Comparison of ENCODE assay signal across 1 cellular context in the genomic region with DNA sequence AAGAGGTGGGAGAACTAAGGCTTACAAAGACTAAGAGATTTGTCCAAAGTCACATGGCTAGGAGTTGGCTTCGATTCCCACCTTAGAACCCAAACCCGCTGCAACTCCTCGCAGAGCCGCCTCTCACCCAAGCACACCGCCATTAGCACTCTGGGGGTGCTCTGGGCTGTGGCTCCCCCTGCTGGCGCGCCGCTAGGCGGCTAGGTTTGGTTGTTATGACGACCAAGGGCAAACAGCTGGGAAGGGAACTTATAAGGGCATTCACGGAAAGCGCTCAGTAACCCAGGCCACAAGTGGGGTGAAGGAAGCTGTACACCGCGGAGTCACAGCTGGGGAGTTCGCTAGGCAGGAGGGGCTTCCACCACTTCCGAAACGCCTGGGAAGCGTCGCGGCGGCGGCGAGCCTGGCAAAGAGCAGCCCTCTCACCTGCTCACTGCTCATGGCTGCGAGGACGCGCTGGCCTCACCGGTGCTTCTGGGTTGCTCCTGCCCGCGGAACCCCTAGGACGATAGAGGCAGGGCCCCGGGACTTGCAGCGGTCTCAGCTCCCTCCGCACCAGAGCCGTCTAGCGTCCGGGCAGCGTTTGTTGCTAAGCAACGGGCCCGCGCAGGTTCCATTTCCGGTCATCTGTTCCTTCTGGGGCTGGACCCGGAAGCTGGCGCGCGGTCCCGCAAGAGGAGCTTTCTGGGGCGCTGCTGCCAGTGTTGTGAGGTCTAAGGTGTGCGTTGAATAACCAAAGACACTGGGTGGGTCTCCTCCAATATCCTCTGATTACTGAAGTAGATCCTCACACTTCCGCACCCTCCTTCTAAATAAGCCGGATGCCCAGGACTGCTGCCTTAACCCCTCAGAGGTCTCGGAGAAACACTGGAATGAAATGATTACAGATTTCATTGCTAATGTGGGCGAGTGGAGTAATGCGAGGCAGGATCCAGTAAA.
TF ChIP-seq lines count a peak whose summit lies in the region.

A gene (minus strand): TSS at position 567 of the 939 bp plus-strand sequence. CDS start 126 bp downstream, at position 441.

TF ChIP-seq in HepG2, 621 proteins besides CTCF, POLR2A, EP300 and RAD21 (continued from another document):
- no peak for TF ChIP-seq BHLHE40 (IDR thresholded peaks at IDR 0.05; ENCODE audit: low read length)
- no peak for TF ChIP-seq XBP1 (CRISPR knock-in tag; IDR thresholded peaks at IDR 0.05)
- no peak for TF ChIP-seq IKZF1 (IDR thresholded peaks at IDR 0.05)
- TF ChIP-seq CBFB (CRISPR knock-in tag; IDR thresholded peaks at IDR 0.05) = no peak
- TF ChIP-seq HNF4A (CRISPR knock-in tag; IDR thresholded peaks at IDR 0.05) = no peak
- peak; percentile 46; the same call in 1 of the 2 replicates for TF ChIP-seq POLR2AphosphoS5 (IDR thresholded peaks at IDR 0.05; ENCODE audit: low read depth, low read length)
- TF ChIP-seq HDAC2 (CRISPR knock-in tag; IDR thresholded peaks at IDR 0.05) = no peak; the same call in 1 of the 2 replicates
- TF ChIP-seq, protein P1, sequence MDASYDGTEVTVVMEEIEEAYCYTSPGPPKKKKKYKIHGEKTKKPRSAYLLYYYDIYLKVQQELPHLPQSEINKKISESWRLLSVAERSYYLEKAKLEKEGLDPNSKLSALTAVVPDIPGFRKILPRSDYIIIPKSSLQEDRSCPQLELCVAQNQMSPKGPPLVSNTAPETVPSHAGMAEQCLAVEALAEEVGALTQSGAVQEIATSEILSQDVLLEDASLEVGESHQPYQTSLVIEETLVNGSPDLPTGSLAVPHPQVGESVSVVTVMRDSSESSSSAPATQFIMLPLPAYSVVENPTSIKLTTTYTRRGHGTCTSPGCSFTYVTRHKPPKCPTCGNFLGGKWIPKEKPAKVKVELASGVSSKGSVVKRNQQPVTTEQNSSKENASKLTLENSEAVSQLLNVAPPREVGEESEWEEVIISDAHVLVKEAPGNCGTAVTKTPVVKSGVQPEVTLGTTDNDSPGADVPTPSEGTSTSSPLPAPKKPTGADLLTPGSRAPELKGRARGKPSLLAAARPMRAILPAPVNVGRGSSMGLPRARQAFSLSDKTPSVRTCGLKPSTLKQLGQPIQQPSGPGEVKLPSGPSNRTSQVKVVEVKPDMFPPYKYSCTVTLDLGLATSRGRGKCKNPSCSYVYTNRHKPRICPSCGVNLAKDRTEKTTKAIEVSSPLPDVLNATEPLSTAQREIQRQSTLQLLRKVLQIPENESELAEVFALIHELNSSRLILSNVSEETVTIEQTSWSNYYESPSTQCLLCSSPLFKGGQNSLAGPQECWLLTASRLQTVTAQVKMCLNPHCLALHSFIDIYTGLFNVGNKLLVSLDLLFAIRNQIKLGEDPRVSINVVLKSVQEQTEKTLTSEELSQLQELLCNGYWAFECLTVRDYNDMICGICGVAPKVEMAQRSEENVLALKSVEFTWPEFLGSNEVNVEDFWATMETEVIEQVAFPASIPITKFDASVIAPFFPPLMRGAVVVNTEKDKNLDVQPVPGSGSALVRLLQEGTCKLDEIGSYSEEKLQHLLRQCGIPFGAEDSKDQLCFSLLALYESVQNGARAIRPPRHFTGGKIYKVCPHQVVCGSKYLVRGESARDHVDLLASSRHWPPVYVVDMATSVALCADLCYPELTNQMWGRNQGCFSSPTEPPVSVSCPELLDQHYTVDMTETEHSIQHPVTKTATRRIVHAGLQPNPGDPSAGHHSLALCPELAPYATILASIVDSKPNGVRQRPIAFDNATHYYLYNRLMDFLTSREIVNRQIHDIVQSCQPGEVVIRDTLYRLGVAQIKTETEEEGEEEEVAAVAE (CRISPR knock-in tag; IDR thresholded peaks at IDR 0.05; ENCODE audit: borderline replicate concordance) = no peak; the same call in 1 of the 2 replicates
- TF ChIP-seq KDM1A (CRISPR knock-in tag; IDR thresholded peaks at IDR 0.05) = no peak
- TF ChIP-seq PHF21A (CRISPR knock-in tag; IDR thresholded peaks at IDR 0.05) = peak; percentile 26; the same call in 1 of the 2 replicates
- TF ChIP-seq, protein P2, sequence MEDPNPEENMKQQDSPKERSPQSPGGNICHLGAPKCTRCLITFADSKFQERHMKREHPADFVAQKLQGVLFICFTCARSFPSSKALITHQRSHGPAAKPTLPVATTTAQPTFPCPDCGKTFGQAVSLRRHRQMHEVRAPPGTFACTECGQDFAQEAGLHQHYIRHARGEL (CRISPR knock-in tag; IDR thresholded peaks at IDR 0.05) = no peak
- peak; percentile 63; the same call in 1 of the 2 replicates for TF ChIP-seq ELF4 (CRISPR knock-in tag; IDR thresholded peaks at IDR 0.05; ENCODE audit: borderline replicate concordance)
- TF ChIP-seq, protein P3, sequence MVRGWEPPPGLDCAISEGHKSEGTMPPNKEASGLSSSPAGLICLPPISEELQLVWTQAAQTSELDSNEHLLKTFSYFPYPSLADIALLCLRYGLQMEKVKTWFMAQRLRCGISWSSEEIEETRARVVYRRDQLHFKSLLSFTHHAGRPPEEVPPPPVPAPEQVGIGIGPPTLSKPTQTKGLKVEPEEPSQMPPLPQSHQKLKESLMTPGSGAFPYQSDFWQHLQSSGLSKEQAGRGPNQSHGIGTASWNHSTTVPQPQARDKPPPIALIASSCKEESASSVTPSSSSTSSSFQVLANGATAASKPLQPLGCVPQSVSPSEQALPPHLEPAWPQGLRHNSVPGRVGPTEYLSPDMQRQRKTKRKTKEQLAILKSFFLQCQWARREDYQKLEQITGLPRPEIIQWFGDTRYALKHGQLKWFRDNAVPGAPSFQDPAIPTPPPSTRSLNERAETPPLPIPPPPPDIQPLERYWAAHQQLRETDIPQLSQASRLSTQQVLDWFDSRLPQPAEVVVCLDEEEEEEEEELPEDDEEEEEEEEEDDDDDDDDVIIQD (CRISPR knock-in tag; IDR thresholded peaks at IDR 0.05; ENCODE audit: low read depth) = peak; percentile 42; the same call in 1 of the 2 replicates
- TF ChIP-seq ZNF616 (CRISPR knock-in tag; IDR thresholded peaks at IDR 0.05; ENCODE audit: low read depth) = no peak
- TF ChIP-seq ZNF441 (CRISPR knock-in tag; IDR thresholded peaks at IDR 0.05; ENCODE audit: borderline replicate concordance) = no peak
- TF ChIP-seq CREM (IDR thresholded peaks at IDR 0.05) = no peak
- TF ChIP-seq CREM (CRISPR knock-in tag; IDR thresholded peaks at IDR 0.05) = no peak
- TF ChIP-seq, protein P4, sequence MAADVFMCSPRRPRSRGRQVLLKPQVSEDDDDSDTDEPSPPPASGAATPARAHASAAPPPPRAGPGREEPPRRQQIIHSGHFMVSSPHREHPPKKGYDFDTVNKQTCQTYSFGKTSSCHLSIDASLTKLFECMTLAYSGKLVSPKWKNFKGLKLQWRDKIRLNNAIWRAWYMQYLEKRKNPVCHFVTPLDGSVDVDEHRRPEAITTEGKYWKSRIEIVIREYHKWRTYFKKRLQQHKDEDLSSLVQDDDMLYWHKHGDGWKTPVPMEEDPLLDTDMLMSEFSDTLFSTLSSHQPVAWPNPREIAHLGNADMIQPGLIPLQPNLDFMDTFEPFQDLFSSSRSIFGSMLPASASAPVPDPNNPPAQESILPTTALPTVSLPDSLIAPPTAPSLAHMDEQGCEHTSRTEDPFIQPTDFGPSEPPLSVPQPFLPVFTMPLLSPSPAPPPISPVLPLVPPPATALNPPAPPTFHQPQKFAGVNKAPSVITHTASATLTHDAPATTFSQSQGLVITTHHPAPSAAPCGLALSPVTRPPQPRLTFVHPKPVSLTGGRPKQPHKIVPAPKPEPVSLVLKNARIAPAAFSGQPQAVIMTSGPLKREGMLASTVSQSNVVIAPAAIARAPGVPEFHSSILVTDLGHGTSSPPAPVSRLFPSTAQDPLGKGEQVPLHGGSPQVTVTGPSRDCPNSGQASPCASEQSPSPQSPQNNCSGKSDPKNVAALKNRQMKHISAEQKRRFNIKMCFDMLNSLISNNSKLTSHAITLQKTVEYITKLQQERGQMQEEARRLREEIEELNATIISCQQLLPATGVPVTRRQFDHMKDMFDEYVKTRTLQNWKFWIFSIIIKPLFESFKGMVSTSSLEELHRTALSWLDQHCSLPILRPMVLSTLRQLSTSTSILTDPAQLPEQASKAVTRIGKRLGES (CRISPR knock-in tag; IDR thresholded peaks at IDR 0.05; ENCODE audit: borderline replicate concordance) = no peak
- no peak for TF ChIP-seq CHCHD3 (CRISPR knock-in tag; IDR thresholded peaks at IDR 0.05)
- 0 out of 2 replicates have a peak, but pooled peaks have one; percentile 67 for TF ChIP-seq CC2D1A (CRISPR knock-in tag; IDR thresholded peaks at IDR 0.05)
- no peak for TF ChIP-seq MAFF (IDR thresholded peaks at IDR 0.05; ENCODE audit: low read depth, low read length)
- peak; percentile 34; the same call in 1 of the 2 replicates for TF ChIP-seq SIN3B (IDR thresholded peaks at IDR 0.05; ENCODE audit: low read length)
- TF ChIP-seq YEATS2 (CRISPR knock-in tag; IDR thresholded peaks at IDR 0.05; ENCODE audit: borderline replicate concordance) = 0 out of 2 replicates have a peak, but pooled peaks have one; percentile 42
- peak; percentile 64; the same call in 1 of the 2 replicates for TF ChIP-seq ZNF766 (CRISPR knock-in tag; IDR thresholded peaks at IDR 0.05; ENCODE audit: borderline replicate concordance)
- TF ChIP-seq MXD4 (CRISPR knock-in tag; IDR thresholded peaks at IDR 0.05) = 0 out of 2 replicates have a peak, but pooled peaks have one; percentile 79
- TF ChIP-seq, protein P5, sequence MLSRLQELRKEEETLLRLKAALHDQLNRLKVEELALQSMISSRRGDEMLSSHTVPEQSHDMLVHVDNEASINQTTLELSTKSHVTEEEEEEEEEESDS (CRISPR knock-in tag; IDR thresholded peaks at IDR 0.05; ENCODE audit: borderline replicate concordance) = no peak
- TF ChIP-seq, protein P6, sequence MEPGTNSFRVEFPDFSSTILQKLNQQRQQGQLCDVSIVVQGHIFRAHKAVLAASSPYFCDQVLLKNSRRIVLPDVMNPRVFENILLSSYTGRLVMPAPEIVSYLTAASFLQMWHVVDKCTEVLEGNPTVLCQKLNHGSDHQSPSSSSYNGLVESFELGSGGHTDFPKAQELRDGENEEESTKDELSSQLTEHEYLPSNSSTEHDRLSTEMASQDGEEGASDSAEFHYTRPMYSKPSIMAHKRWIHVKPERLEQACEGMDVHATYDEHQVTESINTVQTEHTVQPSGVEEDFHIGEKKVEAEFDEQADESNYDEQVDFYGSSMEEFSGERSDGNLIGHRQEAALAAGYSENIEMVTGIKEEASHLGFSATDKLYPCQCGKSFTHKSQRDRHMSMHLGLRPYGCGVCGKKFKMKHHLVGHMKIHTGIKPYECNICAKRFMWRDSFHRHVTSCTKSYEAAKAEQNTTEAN (CRISPR knock-in tag; conservative IDR thresholded peaks at IDR 0.05) = no peak; the same call in 1 of the 2 replicates
- TF ChIP-seq ZNF20 (CRISPR knock-in tag; IDR thresholded peaks at IDR 0.05) = no peak
- no peak for TF ChIP-seq CBX2 (IDR thresholded peaks at IDR 0.05; ENCODE audit: low read depth, low read length)
- no peak for TF ChIP-seq CBX2 (CRISPR knock-in tag; IDR thresholded peaks at IDR 0.05; ENCODE audit: low read depth)
- TF ChIP-seq SIX1 (CRISPR knock-in tag; IDR thresholded peaks at IDR 0.05; ENCODE audit: borderline replicate concordance) = no peak
- no peak for TF ChIP-seq ZNF557 (CRISPR knock-in tag; IDR thresholded peaks at IDR 0.05)
- TF ChIP-seq JDP2 (CRISPR knock-in tag; IDR thresholded peaks at IDR 0.05; ENCODE audit: borderline replicate concordance) = no peak
